ENCODE assay signal across 1 cellular context in genomic region chr9:2260401-2261306, GRCh38.
TF ChIP-seq lines count a peak whose summit lies in the region.

No MANE protein-coding gene starts in this region.

TF ChIP-seq in H1, 55 proteins besides CTCF, POLR2A, EP300 and RAD21 (continued from another document):
- TF ChIP-seq CHD7 (IDR thresholded peaks at IDR 0.05; ENCODE audit: insufficient replicate concordance, low read length) (no peak), CTBP2 (IDR thresholded peaks at IDR 0.05; ENCODE audit: borderline replicate concordance, insufficient read depth, insufficient read length, low read length) (no peak), CEBPB (IDR thresholded peaks at IDR 0.05; ENCODE audit: low read depth, low read length) (no peak), YY1 (IDR thresholded peaks at IDR 0.05; ENCODE audit: low read depth, low read length) (no peak), SIRT6 (IDR thresholded peaks at IDR 0.05; ENCODE audit: low read length) (no peak), CBX8 (IDR thresholded peaks at IDR 0.05; ENCODE audit: borderline replicate concordance, low read depth, low read length) (no peak), TEAD4 (IDR thresholded peaks at IDR 0.05; ENCODE audit: low read depth, low read length) (no peak), SP4 (IDR thresholded peaks at IDR 0.05; ENCODE audit: low read length) (no peak), BACH1 (IDR thresholded peaks at IDR 0.05; ENCODE audit: low read length) (no peak), PHF8 (conservative IDR thresholded peaks at IDR 0.05; ENCODE audit: low read depth, low read length) (no peak), SIX5 (IDR thresholded peaks at IDR 0.05; ENCODE audit: low read depth, low read length) (no peak)
TF ChIP-seq in H1: peak in this region for 0.
